16 cellular contexts compared by ENCODE assay signal in the genomic region with DNA sequence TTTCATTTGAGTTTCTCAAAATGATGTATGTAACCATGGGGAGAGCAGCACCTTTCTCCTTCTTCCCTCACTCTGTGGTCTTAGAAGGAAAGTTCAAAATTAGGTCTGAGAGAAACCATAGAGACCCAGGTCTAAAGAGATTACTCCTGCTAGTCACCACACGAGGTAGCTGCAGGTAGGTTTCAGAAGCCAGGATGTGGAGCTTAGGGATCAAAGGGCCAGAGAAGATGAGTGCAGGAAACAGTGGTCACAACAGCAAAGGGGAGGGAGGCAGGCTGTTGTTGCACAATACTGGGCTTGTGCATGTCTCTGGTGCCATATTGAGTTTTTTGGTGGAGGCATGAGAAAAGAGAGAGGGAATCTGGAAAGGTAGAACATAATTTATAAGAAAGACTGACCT.
DNase-seq lines count a peak whose midpoint lies in the region; ATAC-seq and TF ChIP-seq lines count a peak whose summit lies in the region.
"Had no signal": no experiment of that assay in that cellular context is flagged by ENCODE, and none has a peak within 500 bp of the region (broad histone marks: within the 10 kb centered on the region; RNA-seq: fewer than 3 reads in every experiment).

No MANE protein-coding gene starts in this region.

- H3K36me3 Mint-ChIP-seq in activated naive CD4-positive, alpha-beta T cell treated with anti-CD3 and anti-CD28 coated beads, Interleukin-2, amount 10 ng/mL, durations not matched to agents 7 days and 5 days, result no peaks in the 10 kb centered on the region
- peaks cover 0 to 4% of the 10 kb centered on the region in 2 donors for H3K36me3 Mint-ChIP-seq in activated naive CD4-positive, alpha-beta T cell treated with anti-CD3 and anti-CD28 coated beads, Interleukin-2, amount 50 U/mL, for 72 hours
- no peaks in the 10 kb centered on the region for H3K36me3 Mint-ChIP-seq in effector memory CD8-positive, alpha-beta T cell (ENCODE audit: insufficient read depth)
- no peaks in the 10 kb centered on the region for H3K36me3 Mint-ChIP-seq in neural crest cell (ENCODE audit: low read depth)
- H3K36me3 Mint-ChIP-seq in activated T-cell treated with anti-CD3 and anti-CD28 coated beads, Interleukin-2, amount 50 U/mL, for 24 hours (ENCODE audit: low read depth), result no peaks in the 10 kb centered on the region
- H3K36me3 Mint-ChIP-seq: CD14-positive monocyte; CD4-positive, alpha-beta memory T cell had no signal

- H3K4me1 Mint-ChIP-seq in activated naive CD4-positive, alpha-beta T cell treated with anti-CD3 and anti-CD28 coated beads, Interleukin-2, amount 10 ng/mL, durations not matched to agents 7 days and 5 days, result peaks cover 7% of the 10 kb centered on the region
- H3K4me1 Mint-ChIP-seq in effector memory CD8-positive, alpha-beta T cell (ENCODE audit: low read depth in 2 of 2), result peaks cover 0 to 5% of the 10 kb centered on the region in 2 donors
- H3K4me1 Mint-ChIP-seq in neural crest cell, result peaks cover 6% of the 10 kb centered on the region
- peaks cover 18% of the 10 kb centered on the region for H3K4me1 Mint-ChIP-seq in activated T-cell treated with anti-CD3 and anti-CD28 coated beads, Interleukin-2, amount 50 U/mL, for 24 hours (ENCODE audit: low read depth)
- H3K4me1 Mint-ChIP-seq: CD14-positive monocyte had no signal

- TF ChIP-seq CTCF in neural crest cell (conservative IDR thresholded peaks at IDR 0.05), result no peak

- DNase-seq in activated naive CD4-positive, alpha-beta T cell treated with anti-CD3 and anti-CD28 coated beads, Interleukin-2, amount 10 ng/mL, durations not matched to agents 7 days and 5 days, result peak; percentile 37
- no peak for DNase-seq in activated naive CD4-positive, alpha-beta T cell treated with anti-CD3 and anti-CD28 coated beads, Interleukin-2, amount 50 U/mL, for 72 hours (ENCODE audit: low spot score in 2 of 2)
- DNase-seq in NCI-H146 (lab: John Stamatoyannopoulos, UW), result peak; percentile 79
- DNase-seq in effector memory CD8-positive, alpha-beta T cell, result no peak
- no peak for DNase-seq in neural crest cell (ENCODE audit: low read depth, low spot score)
- no peak for DNase-seq in germinal center (ENCODE audit: low spot score)
- no peak for DNase-seq in NCI-H1930 (lab: John Stamatoyannopoulos, UW)
- DNase-seq in activated T-cell treated with anti-CD3 and anti-CD28 coated beads, Interleukin-2, amount 50 U/mL, for 24 hours, result no peak
- DNase-seq: 8988T, DMS153, DMS79, GF-D8, GM23248 had no signal

- ATAC-seq in activated naive CD4-positive, alpha-beta T cell treated with anti-CD3 and anti-CD28 coated beads, Interleukin-2, amount 50 U/mL, for 72 hours, result no peak
- ATAC-seq in effector memory CD8-positive, alpha-beta T cell (replicated peaks), result peak; percentile 36
- ATAC-seq: HepG2 had no signal

- CTCF ChIA-PET in activated naive CD4-positive, alpha-beta T cell treated with anti-CD3 and anti-CD28 coated beads, Interleukin-2, amount 10 ng/mL, durations not matched to agents 7 days and 5 days (lab: Charles Lee), result interaction anchor here (1.0 to 1.6 kb wide), 3 partner anchors 21 to 80 kb away, joined by 3 to 4 read pairs (median 4); no protein-coding TSS in a partner anchor

- no peak overlapping the region for H3K4me3 Mint-ChIP-seq in activated naive CD4-positive, alpha-beta T cell treated with anti-CD3 and anti-CD28 coated beads, Interleukin-2, amount 10 ng/mL, durations not matched to agents 7 days and 5 days
- H3K4me3 Mint-ChIP-seq in effector memory CD8-positive, alpha-beta T cell, result no peak overlapping the region
- no peak overlapping the region for H3K4me3 Mint-ChIP-seq in neural crest cell
- no peak overlapping the region for H3K4me3 Mint-ChIP-seq in activated T-cell treated with anti-CD3 and anti-CD28 coated beads, Interleukin-2, amount 50 U/mL, for 24 hours
- H3K4me3 Mint-ChIP-seq: CD14-positive monocyte had no signal

- H3K27me3 Mint-ChIP-seq in activated naive CD4-positive, alpha-beta T cell treated with anti-CD3 and anti-CD28 coated beads, Interleukin-2, amount 10 ng/mL, durations not matched to agents 7 days and 5 days, result no peaks in the 10 kb centered on the region
- H3K27me3 Mint-ChIP-seq in effector memory CD8-positive, alpha-beta T cell, result no peaks in the 10 kb centered on the region
- H3K27me3 Mint-ChIP-seq in neural crest cell (ENCODE audit: low read depth), result peaks cover 6% of the 10 kb centered on the region
- no peaks in the 10 kb centered on the region for H3K27me3 Mint-ChIP-seq in activated T-cell treated with anti-CD3 and anti-CD28 coated beads, Interleukin-2, amount 50 U/mL, for 24 hours
- H3K27me3 Mint-ChIP-seq: CD4-positive, alpha-beta memory T cell had no signal

- no peak overlapping the region for H3K27ac Mint-ChIP-seq in activated naive CD4-positive, alpha-beta T cell treated with anti-CD3 and anti-CD28 coated beads, Interleukin-2, amount 10 ng/mL, durations not matched to agents 7 days and 5 days
- no peak overlapping the region for H3K27ac Mint-ChIP-seq in activated naive CD4-positive, alpha-beta T cell treated with anti-CD3 and anti-CD28 coated beads, Interleukin-2, amount 50 U/mL, for 72 hours
- H3K27ac Mint-ChIP-seq in effector memory CD8-positive, alpha-beta T cell, result no peak overlapping the region
- H3K27ac Mint-ChIP-seq in neural crest cell (ENCODE audit: unreplicated experiment), result peak overlapping the region; percentile 62
- H3K27ac Mint-ChIP-seq in activated T-cell treated with anti-CD3 and anti-CD28 coated beads, Interleukin-2, amount 50 U/mL, for 24 hours, result no peak overlapping the region
- H3K27ac Mint-ChIP-seq: CD4-positive, alpha-beta memory T cell had no signal

- H3K9me3 Mint-ChIP-seq in activated naive CD4-positive, alpha-beta T cell treated with anti-CD3 and anti-CD28 coated beads, Interleukin-2, amount 10 ng/mL, durations not matched to agents 7 days and 5 days, result no peaks in the 10 kb centered on the region
- H3K9me3 Mint-ChIP-seq in activated naive CD4-positive, alpha-beta T cell treated with anti-CD3 and anti-CD28 coated beads, Interleukin-2, amount 50 U/mL, for 72 hours, result peaks cover 0 to 10% of the 10 kb centered on the region in 2 donors
- no peaks in the 10 kb centered on the region for H3K9me3 Mint-ChIP-seq in effector memory CD8-positive, alpha-beta T cell
- H3K9me3 Mint-ChIP-seq in neural crest cell, result no peaks in the 10 kb centered on the region
- H3K9me3 Mint-ChIP-seq in activated T-cell treated with anti-CD3 and anti-CD28 coated beads, Interleukin-2, amount 50 U/mL, for 24 hours, result peaks cover 5% of the 10 kb centered on the region
- H3K9me3 Mint-ChIP-seq: CD4-positive, alpha-beta memory T cell had no signal

Comparison
In these comparisons a context has a peak if more than half of its experiments do, and no peak if none do; other contexts are left out.
1. DNase-seq: peak in activated naive CD4-positive, alpha-beta T cell treated with anti-CD3 and anti-CD28 coated beads, Interleukin-2, amount 10 ng/mL, durations not matched to agents 7 days and 5 days (single experiment) and NCI-H146 (single experiment); none in activated naive CD4-positive, alpha-beta T cell treated with anti-CD3 and anti-CD28 coated beads, Interleukin-2, amount 50 U/mL, for 72 hours (0 of 2), effector memory CD8-positive, alpha-beta T cell (0 of 3), neural crest cell (single experiment), germinal center (single experiment), NCI-H1930 (0 of 2) and activated T-cell treated with anti-CD3 and anti-CD28 coated beads, Interleukin-2, amount 50 U/mL, for 24 hours (single experiment).